Comparison of ENCODE assay signal across 8 cellular contexts in the genomic region with DNA sequence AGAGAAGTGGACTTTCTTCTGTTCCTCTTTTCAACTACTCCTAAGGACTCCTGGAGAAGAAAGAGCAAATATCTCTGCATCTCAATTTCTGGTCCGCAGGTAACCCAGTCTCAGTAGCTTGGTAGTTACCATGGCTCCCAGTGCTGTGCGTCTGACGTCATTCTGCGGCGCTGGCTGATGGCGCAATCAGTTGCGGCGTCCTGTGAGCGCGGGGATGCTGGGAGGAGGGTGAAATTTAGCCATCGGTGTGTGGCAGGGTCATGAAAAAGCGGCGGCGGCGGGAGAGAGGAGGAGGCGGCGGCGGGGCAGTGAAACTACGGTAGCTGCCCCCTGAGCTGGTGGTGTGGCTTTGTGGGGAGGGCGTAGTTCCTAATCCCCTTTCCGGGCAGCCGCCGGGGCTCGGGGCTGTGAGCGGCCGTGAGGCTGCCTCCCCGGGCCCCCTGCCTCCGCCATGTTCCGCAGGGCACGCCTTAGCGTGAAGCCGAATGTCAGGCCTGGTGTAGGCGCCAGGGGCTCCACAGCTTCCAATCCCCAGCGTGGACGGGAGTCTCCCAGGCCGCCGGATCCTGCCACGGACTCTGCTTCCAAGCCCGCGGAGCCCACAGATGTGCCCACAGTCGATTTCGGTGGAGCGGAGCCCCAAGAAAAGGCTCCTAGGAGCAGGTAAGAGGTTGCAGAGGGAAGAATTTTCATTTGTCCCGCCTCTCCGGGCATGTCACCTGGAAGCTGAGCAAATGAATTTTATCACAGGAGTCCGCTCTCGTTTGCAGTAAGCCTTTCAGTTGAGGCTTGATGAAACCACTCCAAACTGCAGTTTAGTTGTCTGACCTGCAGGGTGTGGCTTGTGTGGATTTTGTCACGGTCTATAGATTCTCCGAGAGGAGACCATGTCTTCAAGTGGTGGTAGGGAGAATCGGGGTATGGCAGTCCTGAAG. TPM values are rescaled to one million over a fixed set of nuclear protein-coding genes. Genes with fewer than 3 reads are reported as not detected.
A peak's percentile ranks its signal among the peaks of the same experiment; 100 is the strongest.
DNase-seq lines count a peak whose midpoint lies in the region; ATAC-seq and TF ChIP-seq lines count a peak whose summit lies in the region.

A gene with protein sequence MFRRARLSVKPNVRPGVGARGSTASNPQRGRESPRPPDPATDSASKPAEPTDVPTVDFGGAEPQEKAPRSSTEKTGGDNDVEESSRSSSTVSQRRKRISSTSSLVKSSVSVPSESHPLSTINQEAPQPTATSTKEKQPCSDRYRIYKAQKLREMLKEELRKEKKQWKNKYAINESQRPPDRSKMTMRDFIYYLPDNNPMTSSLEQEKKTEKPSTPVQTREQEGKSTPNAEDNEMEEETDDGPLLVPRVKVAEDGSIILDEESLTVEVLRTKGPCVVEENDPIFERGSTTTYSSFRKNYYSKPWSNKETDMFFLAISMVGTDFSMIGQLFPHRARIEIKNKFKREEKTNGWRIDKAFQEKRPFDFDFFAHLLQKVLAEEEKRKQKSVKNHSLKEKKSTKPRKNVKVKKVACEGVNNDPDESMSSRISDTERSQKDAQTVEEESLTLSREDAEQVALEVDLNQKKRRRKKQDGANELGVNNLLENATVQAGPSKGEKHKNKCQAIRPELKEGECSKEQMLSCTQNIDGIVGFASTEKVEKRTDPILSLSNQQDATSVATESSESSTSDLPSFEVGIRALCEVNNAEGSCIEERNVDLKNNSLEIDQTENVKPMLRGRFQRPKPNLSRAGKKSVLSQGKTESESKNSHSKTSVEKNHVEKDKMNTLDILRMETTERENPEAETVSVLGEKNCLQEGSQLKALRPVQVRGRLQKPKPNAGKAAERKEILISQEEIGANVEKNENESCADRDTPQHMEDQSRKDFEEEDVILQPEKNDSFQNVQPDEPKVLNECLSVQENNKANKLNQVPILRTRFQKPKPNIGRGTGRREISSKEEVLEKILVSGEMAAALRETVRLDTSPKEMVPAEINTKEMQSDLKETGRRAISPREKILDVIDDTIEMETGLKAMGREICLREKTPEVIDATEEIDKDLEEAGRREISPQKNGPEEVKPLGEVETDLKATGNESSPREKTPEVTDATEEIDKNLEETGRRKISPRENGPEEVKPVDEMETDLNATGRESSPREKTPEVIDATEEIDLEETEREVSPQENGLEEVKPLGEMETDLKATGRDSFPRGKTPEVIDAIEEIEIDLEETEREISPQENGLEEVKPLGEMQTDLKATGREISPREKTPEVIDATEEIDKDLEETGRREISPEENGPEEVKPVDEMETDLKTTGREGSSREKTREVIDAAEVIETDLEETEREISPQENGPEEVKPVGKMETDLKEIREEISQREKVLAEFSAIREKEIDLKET (N-terminal part only) (plus strand): TSS at position 225 of the 935 bp plus-strand sequence. CDS start 227 bp downstream, at position 452.

- peaks cover 17% of the 10 kb centered on the region for H3K4me1 ChIP-seq in KMS-11 (ENCODE audit: low read depth, poor library complexity, severe bottlenecking)
- H3K4me1 ChIP-seq in Panc1 (ENCODE audit: control insufficient read depth, insufficient read depth, low read length), result peaks cover 12% of the 10 kb centered on the region; the same call in 1 of the 2 replicates
- peaks cover 0 to 2% of the 10 kb centered on the region in 2 donors for H3K4me1 ChIP-seq in esophagus (ENCODE audit: control insufficient read depth in 2 of 2, insufficient read depth in 2 of 2, low read length in 1 of 2)
- peaks cover 4% of the 10 kb centered on the region for H3K4me1 ChIP-seq in mucosa of stomach (ENCODE audit: control insufficient read depth, insufficient read depth, low read length)

- H3K36me3 Mint-ChIP-seq in activated T-cell treated with anti-CD3 and anti-CD28 coated beads, Interleukin-2, amount 50 U/mL, for 4 hours (ENCODE audit: insufficient read depth), result peaks cover 11% of the 10 kb centered on the region

- H3K9me3 ChIP-seq in Panc1 (ENCODE audit: control insufficient read depth, insufficient read depth, low read depth, low read length) (no peaks in the 10 kb centered on the region), esophagus (ENCODE audit: control insufficient read depth in 2 of 2, insufficient read depth in 1 of 2, low read depth in 1 of 2, low read length in 1 of 2) (no peaks in the 10 kb centered on the region), mucosa of stomach (ENCODE audit: control insufficient read depth, low read length) (no peaks in the 10 kb centered on the region)

- TSS peak; percentile 87 for BruUV-seq in Panc1 (replicated peaks; lab: Mats Ljungman, UMichigan)

- H3K4me3 Mint-ChIP-seq in activated T-cell treated with anti-CD3 and anti-CD28 coated beads, Interleukin-2, amount 50 U/mL, for 4 hours, result peak within 1 kb of the TSS; percentile 96

- peak; percentile 70 for DNase-seq in DMS79 treated with DMSO at 0.1 percent for 48 hours (lab: John Stamatoyannopoulos, UW)
- peak; percentile 85 for DNase-seq in Panc1 (ENCODE audit: low read depth, low spot score)
- peak; percentile 98 for DNase-seq in activated T-cell treated with anti-CD3 and anti-CD28 coated beads, Interleukin-2, amount 50 U/mL, for 4 hours
- peak; percentile 96 to 98 for DNase-seq in stimulated activated CD8-positive, alpha-beta memory T cell treated with anti-CD3 and anti-CD28 coated beads, Interleukin-7, amount 100 ng/mL, for 1 hour (ENCODE audit: low read depth in 2 of 2)

- peak within 1 kb of the TSS; percentile 96 for H3K27ac ChIP-seq in KMS-11
- H3K27ac ChIP-seq in Panc1 (ENCODE audit: low read length), result peak within 1 kb of the TSS; percentile 71
- H3K27ac ChIP-seq in esophagus (ENCODE audit: low read depth in 2 of 2, low read length in 1 of 2), result peak within 1 kb of the TSS; percentile 92 to 97

- intact Hi-C loops in Panc1 (cut with micrococcal nuclease; ENCODE audit: unreplicated experiment), result no loop called here

- peaks cover 23% of the 10 kb centered on the region for H3K4me1 Mint-ChIP-seq in activated T-cell treated with anti-CD3 and anti-CD28 coated beads, Interleukin-2, amount 50 U/mL, for 4 hours (ENCODE audit: low read depth)

- peaks cover 8% of the 10 kb centered on the region for H3K27me3 Mint-ChIP-seq in activated T-cell treated with anti-CD3 and anti-CD28 coated beads, Interleukin-2, amount 50 U/mL, for 4 hours (ENCODE audit: low read depth)

- peaks cover 42% of the 10 kb centered on the region for H3K79me2 ChIP-seq in KMS-11 (ENCODE audit: insufficient read depth, low read depth)

- CTCF ChIA-PET in Panc1 (lab: Charles Lee), result no interaction called here

- H3K27me3 ChIP-seq in KMS-11 (ENCODE audit: insufficient read depth, low read depth) (no peaks in the 10 kb centered on the region), Panc1 (ENCODE audit: control insufficient read depth, insufficient read depth, low read length) (no peaks in the 10 kb centered on the region), esophagus (ENCODE audit: control insufficient read depth in 1 of 2, insufficient read depth in 2 of 2, low read length in 2 of 2) (no peaks in the 10 kb centered on the region), mucosa of stomach (ENCODE audit: control insufficient read depth, insufficient read depth, low read length) (peaks cover 9% of the 10 kb centered on the region)

- in situ Hi-C loops in Panc1 (cut with HindIII; ENCODE audit: low pct_unique_long_range_greater_than_20kb, low sequenced_read_pairs), result no loop called here

- H4K20me1 ChIP-seq in KMS-11 (ENCODE audit: insufficient read depth), result no peaks in the 10 kb centered on the region

- H3K36me3 ChIP-seq in KMS-11 (ENCODE audit: insufficient read depth) (peaks cover 6% of the 10 kb centered on the region; the same call in 1 of the 2 replicates), Panc1 (ENCODE audit: control insufficient read depth, insufficient read depth, low read length) (peaks cover 15% of the 10 kb centered on the region), esophagus (ENCODE audit: control insufficient read depth in 2 of 2, insufficient read depth in 2 of 2, low read length in 1 of 2) (no peaks in the 10 kb centered on the region), mucosa of stomach (ENCODE audit: control insufficient read depth, insufficient read depth, low read length) (no peaks in the 10 kb centered on the region)

- TF ChIP-seq CTCF in KMS-11 (conservative IDR thresholded peaks at IDR 0.05; ENCODE audit: low read depth, low read length), result peak; percentile 66
- TF ChIP-seq CTCF in Panc1 (IDR thresholded peaks at IDR 0.05), result no peak

- peak within 1 kb of the TSS; percentile 67 for H2AFZ ChIP-seq in KMS-11 (ENCODE audit: low read depth)

- H3K4me3 ChIP-seq in KMS-11 (IDR thresholded peaks at IDR 0.05; ENCODE audit: insufficient read depth, low read depth, low read length) (no peak within 1 kb of the TSS), Panc1 (ENCODE audit: low read depth in 2 of 2, low read length in 2 of 2) (peak within 1 kb of the TSS; percentile 91 to 92), esophagus (ENCODE audit: low read depth in 1 of 2, low read length in 2 of 2) (peak within 1 kb of the TSS; percentile 84 to 97), mucosa of stomach (ENCODE audit: low read length) (peak within 1 kb of the TSS; percentile 83)

- WGBS in esophagus, 2 donors, result 0% methylated on average over 44 to 50 of the region's 50 CpGs

- H3K4me2 ChIP-seq in KMS-11, result peak within 1 kb of the TSS; percentile 92

- H3K9me3 Mint-ChIP-seq in activated T-cell treated with anti-CD3 and anti-CD28 coated beads, Interleukin-2, amount 50 U/mL, for 4 hours, result no peaks in the 10 kb centered on the region

- H3K9ac ChIP-seq in KMS-11 (peak within 1 kb of the TSS; percentile 94), mucosa of stomach (ENCODE audit: low read length) (peak within 1 kb of the TSS; percentile 92)

- ATAC-seq in GM21737 (IDR thresholded peaks at IDR 0.05; ENCODE audit: unreplicated experiment) (peak; percentile 89), Panc1 (peak; percentile 98)
- ATAC-seq in activated T-cell treated with anti-CD3 and anti-CD28 coated beads, Interleukin-2, amount 50 U/mL, for 4 hours, result peak; percentile 91 to 95

- POLR2A ChIA-PET in Panc1 (lab: Charles Lee), result no interaction called here

RNA-seq across cellular contexts. Expression of the gene that starts here (rescaled TPM):
- 30.7 TPM for total RNA-seq in Panc1 (2021; ENCODE audit: unreplicated experiment)
- polyA plus RNA-seq in Panc1 (2012; ENCODE audit: insufficient read length), result 6.7 TPM
- 10 to 100 TPM; 37.0 to 38.3 (median 37.3) TPM for total RNA-seq in activated T-cell treated with anti-CD3 and anti-CD28 coated beads, Interleukin-2, amount 50 U/mL, for 4 hours
- 1 to 10 TPM; 5.8 to 9.1 TPM for polyA plus RNA-seq in esophagus
